ENCODE assay signal across 25 cellular contexts in genomic region chr2:15711126-15711860, GRCh38.
"Had no signal": no experiment of that assay in that cellular context is flagged by ENCODE, and none has a peak within 500 bp of the region (broad histone marks: within the 10 kb centered on the region; RNA-seq: fewer than 3 reads in every experiment).

No MANE protein-coding gene starts in this region.

- H3K27me3 Mint-ChIP-seq: dendritic cell treated with granulocyte-macrophage colony-stimulating factor and Interleukin-4, amounts not matched to agents 40 ng/mL and 50 ng/mL, for 4 days had no signal

- H3K27ac Mint-ChIP-seq: dendritic cell treated with granulocyte-macrophage colony-stimulating factor and Interleukin-4, amounts not matched to agents 40 ng/mL and 50 ng/mL, for 4 days; effector memory CD8-positive, alpha-beta T cell; naive thymus-derived CD8-positive, alpha-beta T cell; stimulated activated effector memory CD8-positive, alpha-beta T cell treated with anti-CD3 and anti-CD28 coated beads, Interleukin-12 subunit alpha, Interleukin-12 subunit beta, amount 100 ng/mL, for 72 hours had no signal

- H3K27me3 ChIP-seq: gastrocnemius medialis, pancreas, right lobe of liver, tibial nerve, upper lobe of right lung had no signal

- H3K4me3 Mint-ChIP-seq: dendritic cell treated with granulocyte-macrophage colony-stimulating factor and Interleukin-4, amounts not matched to agents 40 ng/mL and 50 ng/mL, for 4 days; effector memory CD8-positive, alpha-beta T cell; naive thymus-derived CD8-positive, alpha-beta T cell; neural crest cell; stimulated activated effector memory CD8-positive, alpha-beta T cell treated with anti-CD3 and anti-CD28 coated beads, Interleukin-12 subunit alpha, Interleukin-12 subunit beta, amount 100 ng/mL, for 72 hours had no signal

- FAIRE-seq: colon, pancreas had no signal

- DNase-seq: cerebellar nuclear complex; effector memory CD8-positive, alpha-beta T cell; erythroblast; gastrocnemius medialis; glutamatergic neuron; islet precursor cell; left cardiac atrium; left ventricle myocardium inferior; mucosa of descending colon; naive thymus-derived CD8-positive, alpha-beta T cell; occipital lobe; retina; right lobe of liver; stimulated activated CD4-positive, alpha-beta T cell treated with anti-CD3 and anti-CD28 coated beads, Interleukin-4, amount 100 ng/mL, for 1 hour; stimulated activated CD8-positive, alpha-beta memory T cell treated with anti-CD3 and anti-CD28 coated beads, Interleukin-4, amount 100 ng/mL, for 48 hours; stimulated activated naive CD8-positive, alpha-beta T cell treated with anti-CD3 and anti-CD28 coated beads, Interleukin-15, Interleukin-2, amounts not matched to agents 100 U/mL and 50 U/mL, for 24 hours; upper lobe of right lung had no signal

- H3K9me3 ChIP-seq: gastrocnemius medialis, left ventricle myocardium inferior, mucosa of descending colon, pancreas, prostate gland, right lobe of liver, tibial nerve, upper lobe of right lung had no signal

- H3K36me3 ChIP-seq: gastrocnemius medialis, left ventricle myocardium inferior, pancreas, prostate gland, right lobe of liver, tibial nerve, upper lobe of right lung had no signal

- H3K27ac ChIP-seq: gastrocnemius medialis, left ventricle myocardium inferior, pancreas, prostate gland, right lobe of liver, tibial nerve, upper lobe of right lung had no signal

- H3K4me3 ChIP-seq: gastrocnemius medialis, left ventricle myocardium inferior, lung, mucosa of descending colon, pancreas, prostate gland, right lobe of liver, tibial nerve, upper lobe of right lung had no signal

- H3K9me3 Mint-ChIP-seq: dendritic cell treated with granulocyte-macrophage colony-stimulating factor and Interleukin-4, amounts not matched to agents 40 ng/mL and 50 ng/mL, for 4 days; effector memory CD8-positive, alpha-beta T cell; naive thymus-derived CD8-positive, alpha-beta T cell; neural crest cell; stimulated activated effector memory CD8-positive, alpha-beta T cell treated with anti-CD3 and anti-CD28 coated beads, Interleukin-12 subunit alpha, Interleukin-12 subunit beta, amount 100 ng/mL, for 72 hours had no signal

- H3K4me1 Mint-ChIP-seq: naive thymus-derived CD8-positive, alpha-beta T cell; stimulated activated effector memory CD8-positive, alpha-beta T cell treated with anti-CD3 and anti-CD28 coated beads, Interleukin-12 subunit alpha, Interleukin-12 subunit beta, amount 100 ng/mL, for 72 hours had no signal

- ATAC-seq: effector memory CD8-positive, alpha-beta T cell; gastrocnemius medialis; left cardiac atrium; mucosa of descending colon; naive thymus-derived CD8-positive, alpha-beta T cell; pancreas; right lobe of liver; stimulated activated effector memory CD8-positive, alpha-beta T cell treated with anti-CD3 and anti-CD28 coated beads, Interleukin-12 subunit alpha, Interleukin-12 subunit beta, amount 100 ng/mL, for 72 hours; stimulated activated naive CD8-positive, alpha-beta T cell treated with anti-CD3 and anti-CD28 coated beads, Interleukin-15, Interleukin-2, amounts not matched to agents 100 U/mL and 50 U/mL, for 24 hours; upper lobe of right lung had no signal

- H3K4me1 ChIP-seq: gastrocnemius medialis, pancreas, prostate gland, right lobe of liver, tibial nerve, upper lobe of right lung had no signal

- H3K36me3 Mint-ChIP-seq: naive thymus-derived CD8-positive, alpha-beta T cell; stimulated activated effector memory CD8-positive, alpha-beta T cell treated with anti-CD3 and anti-CD28 coated beads, Interleukin-12 subunit alpha, Interleukin-12 subunit beta, amount 100 ng/mL, for 72 hours had no signal
